In the genomic region with DNA sequence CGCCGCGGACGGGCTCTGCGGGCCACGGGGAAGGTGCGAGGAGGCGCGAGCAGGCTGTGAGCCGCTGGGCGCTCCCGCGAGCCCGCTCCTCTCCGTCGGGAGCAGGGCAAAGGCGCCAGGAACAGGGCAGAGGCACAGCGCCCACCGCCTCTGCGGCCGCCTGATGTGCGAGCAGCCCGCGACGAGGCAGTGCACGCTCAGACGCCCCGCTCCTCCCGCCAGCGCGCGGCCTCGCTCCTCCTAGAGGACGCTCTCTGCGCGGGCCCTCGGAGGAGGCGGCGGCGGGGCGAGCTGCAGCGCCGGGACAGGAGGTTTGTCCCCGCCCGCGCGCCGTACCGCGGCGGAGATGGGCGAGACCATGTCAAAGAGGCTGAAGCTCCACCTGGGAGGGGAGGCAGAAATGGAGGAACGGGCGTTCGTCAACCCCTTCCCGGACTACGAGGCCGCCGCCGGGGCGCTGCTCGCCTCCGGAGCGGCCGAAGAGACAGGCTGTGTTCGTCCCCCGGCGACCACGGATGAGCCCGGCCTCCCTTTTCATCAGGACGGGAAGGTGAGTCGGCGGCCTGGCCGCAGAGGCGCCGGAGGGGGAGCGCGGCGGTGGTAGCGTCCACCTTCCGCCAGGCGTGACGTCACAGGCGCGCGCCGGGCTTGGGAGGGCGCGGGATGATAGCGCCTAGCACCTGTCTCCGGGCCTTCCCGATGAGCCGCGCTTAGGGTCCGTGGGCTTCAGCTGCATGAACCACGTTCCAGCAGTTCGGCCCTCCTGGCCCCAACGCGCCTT, we compare ENCODE assay signal across 8 cellular contexts. TPM values are rescaled to one million over a fixed set of nuclear protein-coding genes. Genes with fewer than 3 reads are reported as not detected.
DNase-seq lines count a peak whose midpoint lies in the region; ATAC-seq, FAIRE-seq and TF ChIP-seq lines count a peak whose summit lies in the region.

No MANE protein-coding gene starts in this region.

- peak; percentile 82 for ATAC-seq in HG02623 (IDR thresholded peaks at IDR 0.05; ENCODE audit: unreplicated experiment)
- ATAC-seq in activated naive CD8-positive, alpha-beta T cell treated with anti-CD3 and anti-CD28 coated beads, Interleukin-2, amount 10 ng/mL, durations not matched to agents 7 days and 5 days (ENCODE audit: low read depth): peak; percentile 85
- ATAC-seq in Right ventricle myocardium superior (ENCODE audit: poor library complexity): peak; percentile 99
- peak; percentile 97 to 98 (median 98) for ATAC-seq in pancreas

- H3K27ac Mint-ChIP-seq in activated naive CD8-positive, alpha-beta T cell treated with anti-CD3 and anti-CD28 coated beads, Interleukin-2, amount 10 ng/mL, durations not matched to agents 7 days and 5 days: peak overlapping the region; percentile 98

- WGBS in pancreas, 2 donors: 0% methylated on average over 63 to 99 of the region's 99 CpGs

- peak overlapping the region; percentile 98 to 100 (median 99) for H3K27ac ChIP-seq in pancreas
- peak overlapping the region; percentile 98 to 99 for H3K27ac ChIP-seq in tibial artery

- intact Hi-C loops in Right ventricle myocardium superior (cut with DNase I): no loop called here
- intact Hi-C loops in pancreas (cut with DNase I): no loop called here
- intact Hi-C loops in tibial artery (cut with DNase I; ENCODE audit: low total_unique reads): loop anchor here (5.0 to 10.0 kb wide), 2 partner anchors 519 to 609 kb away; a partner anchor contains a TSS

- H3K27me3 ChIP-seq in pancreas (no peaks in the 10 kb centered on the region), tibial artery (peaks cover 0 to 6% of the 10 kb centered on the region in 2 donors)

- H3K27me3 Mint-ChIP-seq in activated naive CD8-positive, alpha-beta T cell treated with anti-CD3 and anti-CD28 coated beads, Interleukin-2, amount 10 ng/mL, durations not matched to agents 7 days and 5 days: no peaks in the 10 kb centered on the region

- H3K36me3 ChIP-seq in pancreas (no peaks in the 10 kb centered on the region), tibial artery (no peaks in the 10 kb centered on the region)

- peak; percentile 25 for TF ChIP-seq CTCF in GM12865 (IDR thresholded peaks at IDR 0.05; ENCODE audit: insufficient read depth, low read depth, low read length, missing control alignments)
- TF ChIP-seq CTCF in pancreas (IDR thresholded peaks at IDR 0.05): peak in 2 of 4 donors; percentile 13 to 32
- TF ChIP-seq CTCF in tibial artery (IDR thresholded peaks at IDR 0.05): peak; percentile 27

- H3K4me1 ChIP-seq in pancreas (peaks cover 0 to 12% (median 6%) of the 10 kb centered on the region in 3 donors), tibial artery (peaks cover 0 to 24% (median 15%) of the 10 kb centered on the region in 4 donors)

- H3K9me3 Mint-ChIP-seq in activated naive CD8-positive, alpha-beta T cell treated with anti-CD3 and anti-CD28 coated beads, Interleukin-2, amount 10 ng/mL, durations not matched to agents 7 days and 5 days: no peaks in the 10 kb centered on the region

- peaks cover 4% of the 10 kb centered on the region for H3K36me3 Mint-ChIP-seq in activated naive CD8-positive, alpha-beta T cell treated with anti-CD3 and anti-CD28 coated beads, Interleukin-2, amount 10 ng/mL, durations not matched to agents 7 days and 5 days

- no peaks in the 10 kb centered on the region for H3K9me3 ChIP-seq in pancreas
- H3K9me3 ChIP-seq in tibial artery: no peaks in the 10 kb centered on the region

- FAIRE-seq in pancreas (lab: Jason Lieb, UNC): no peak

- peak; percentile 99 for DNase-seq in GM12865 (ENCODE audit: low read depth)
- peak; percentile 93 for DNase-seq in NCI-H1092 (lab: John Stamatoyannopoulos, UW)
- peak; percentile 40 for DNase-seq in SKM-1 (lab: John Stamatoyannopoulos, UW; ENCODE audit: unreplicated experiment)
- DNase-seq in activated naive CD8-positive, alpha-beta T cell treated with anti-CD3 and anti-CD28 coated beads, Interleukin-2, amount 10 ng/mL, durations not matched to agents 7 days and 5 days: peak; percentile 98
- peak; percentile 97 for DNase-seq in Right ventricle myocardium superior
- peak; percentile 91 to 98 (median 95) for DNase-seq in pancreas
- peak; percentile 93 to 96 for DNase-seq in tibial artery

- peak overlapping the region; percentile 93 for H3K4me3 Mint-ChIP-seq in activated naive CD8-positive, alpha-beta T cell treated with anti-CD3 and anti-CD28 coated beads, Interleukin-2, amount 10 ng/mL, durations not matched to agents 7 days and 5 days

- H3K4me3 ChIP-seq in GM12865 (ENCODE audit: low read depth, low read length) (peak overlapping the region; percentile 82), pancreas (peak overlapping the region; percentile 72 to 90 (median 81)), tibial artery (peak overlapping the region; percentile 82 to 94)

- POLR2A ChIA-PET in activated naive CD8-positive, alpha-beta T cell treated with anti-CD3 and anti-CD28 coated beads, Interleukin-2, amount 10 ng/mL, durations not matched to agents 7 days and 5 days (lab: Charles Lee): interaction anchor here (0.7 to 2.6 kb wide), 11 partner anchors 17 to 740 kb away, joined by 3 to 14 read pairs (median 4); a partner anchor contains a TSS

- H3K4me1 Mint-ChIP-seq in activated naive CD8-positive, alpha-beta T cell treated with anti-CD3 and anti-CD28 coated beads, Interleukin-2, amount 10 ng/mL, durations not matched to agents 7 days and 5 days: peaks cover 22% of the 10 kb centered on the region

RNA-seq across cellular contexts. Expression of a gene that starts 0.7 kb away (rescaled TPM):
- 1 to 10 TPM; 6.6 to 7.4 TPM for total RNA-seq in activated naive CD8-positive, alpha-beta T cell treated with anti-CD3 and anti-CD28 coated beads, Interleukin-2, amount 10 ng/mL, durations not matched to agents 7 days and 5 days
- total RNA-seq in Right ventricle myocardium superior (5.6 TPM), pancreas (1 to 10 TPM; 4.9 to 7.4 (median 6.3) TPM)
- 1 to 10 TPM; 4.6 to 8.5 TPM for polyA plus RNA-seq in pancreas

Comparison
In these comparisons a context has a peak if more than half of its experiments do, and no peak if none do; other contexts are left out.
1. Peak in every context shown above with its lines: DNase-seq, ATAC-seq, H3K4me3 ChIP-seq and H3K27ac ChIP-seq.
2. DNase-seq: peak in every context shown above with its lines; median percentile 99 in GM12865; 98 in activated naive CD8-positive, alpha-beta T cell treated with anti-CD3 and anti-CD28 coated beads, Interleukin-2, amount 10 ng/mL, durations not matched to agents 7 days and 5 days; 97 in Right ventricle myocardium superior; 95 in pancreas; 94 in tibial artery; 93 in NCI-H1092; 40 in SKM-1.